8 cellular contexts compared by ENCODE assay signal in genomic region chr13:100674848-100675659, GRCh38. TPM values are rescaled to one million over a fixed set of nuclear protein-coding genes. Genes with fewer than 3 reads are reported as not detected.
A peak's percentile ranks its signal among the peaks of the same experiment; 100 is the strongest.
DNase-seq lines count a peak whose midpoint lies in the region; ATAC-seq and TF ChIP-seq lines count a peak whose summit lies in the region.

No MANE protein-coding gene starts in this region.

- CTCF ChIA-PET in activated B cell treated with CpG ODN at 0.5 μM for 24 hours (lab: Charles Lee): interaction anchor here (0.7 to 1.6 kb wide), 3 partner anchors 10 to 1069 kb away, joined by 3 to 12 read pairs (median 3); partner anchors contain the start of gene CLYBL

- peaks cover 10 to 38% (median 21%) of the 10 kb centered on the region in 6 donors for H3K4me1 ChIP-seq in spleen

- H3K27ac ChIP-seq in caudate nucleus (ENCODE audit: low read depth, low read length): peak overlapping the region; percentile 84
- peak overlapping the region; percentile 60 to 91 (median 88) for H3K27ac ChIP-seq in spleen

- 0 to 2% (median 1%) methylated on average over 34 to 72 of the region's 72 CpGs for WGBS in spleen, 5 donors

- in situ Hi-C loops in GM18951 (cut with MboI; ENCODE audit: low sequenced_read_pairs, unreplicated experiment): no loop called here

- intact Hi-C loops in activated B cell treated with CpG ODN at 0.5 μM for 24 hours (cut with micrococcal nuclease): loop anchor here (1.0 to 10.0 kb wide), 11 partner anchors 65 to 1907 kb away; partner anchors contain the start of genes CLYBL, GGACT and PCCA
- intact Hi-C loops in spleen (cut with DNase I; ENCODE audit: low total_unique reads): no loop called here

- peaks cover 0 to 9% (median 0%) of the 10 kb centered on the region in 7 donors for H3K27me3 ChIP-seq in spleen (replicated peaks in 1 of 7)

- H3K4me3 Mint-ChIP-seq in activated B cell treated with CpG ODN at 0.5 μM for 24 hours: peak overlapping the region; percentile 84

- POLR2A ChIA-PET in activated B cell treated with CpG ODN at 0.5 μM for 24 hours (lab: Charles Lee): interaction anchor here (0.6 to 1.2 kb wide), 7 partner anchors 65 to 1941 kb away, joined by 3 to 8 read pairs (median 4); partner anchors contain the start of genes GGACT and TPP2

- H3K36me3 Mint-ChIP-seq in activated B cell treated with CpG ODN at 0.5 μM for 24 hours (ENCODE audit: low read depth): peaks cover 4% of the 10 kb centered on the region

- no peaks in the 10 kb centered on the region for H3K9me3 ChIP-seq in spleen

- peak; percentile 97 for DNase-seq in AG10803 (ENCODE audit: low read depth)
- DNase-seq in NCI-H2227 (lab: John Stamatoyannopoulos, UW; ENCODE audit: unreplicated experiment): peak; percentile 97
- peak; percentile 100 for DNase-seq in activated B cell treated with CpG ODN at 0.5 μM for 24 hours
- DNase-seq in caudate nucleus (lab: John Stamatoyannopoulos, UW): peak; percentile 84 to 100 (median 99)
- peak; percentile 98 for DNase-seq in inferior parietal cortex (ENCODE audit: extremely low spot score)
- DNase-seq in spleen: peak; percentile 100

- H3K36me3 ChIP-seq in spleen: peaks cover 0 to 4% (median 0%) of the 10 kb centered on the region in 6 donors

- TF ChIP-seq POLR2A in GM18951 (IDR thresholded peaks at IDR 0.05; ENCODE audit: extremely low read depth, insufficient read depth, insufficient read length): peak; percentile 61
- TF ChIP-seq POLR2A in spleen (IDR thresholded peaks at IDR 0.05): peak in 1 of 3 donors; percentile 25

- H3K9me3 Mint-ChIP-seq in activated B cell treated with CpG ODN at 0.5 μM for 24 hours: no peaks in the 10 kb centered on the region

- ATAC-seq in HG03175 (IDR thresholded peaks at IDR 0.05; ENCODE audit: unreplicated experiment) (peak; percentile 95), activated B cell treated with CpG ODN at 0.5 μM for 24 hours (ENCODE audit: low read depth) (peak; percentile 93)

- peak overlapping the region; percentile 77 for H3K27ac Mint-ChIP-seq in activated B cell treated with CpG ODN at 0.5 μM for 24 hours

- peaks cover 18% of the 10 kb centered on the region for H3K4me1 Mint-ChIP-seq in activated B cell treated with CpG ODN at 0.5 μM for 24 hours

- H3K27me3 Mint-ChIP-seq in activated B cell treated with CpG ODN at 0.5 μM for 24 hours: no peaks in the 10 kb centered on the region

- H3K4me3 ChIP-seq in AG10803 (ENCODE audit: low read length): peak overlapping the region; percentile 83
- peak overlapping the region; percentile 82 to 99 (median 92) for H3K4me3 ChIP-seq in spleen

- TF ChIP-seq CTCF in AG10803 (conservative IDR thresholded peaks at IDR 0.05; ENCODE audit: low read length): peak; percentile 36
- TF ChIP-seq CTCF in activated B cell treated with CpG ODN at 0.5 μM for 24 hours (IDR thresholded peaks at IDR 0.05): no peak
- peak in 7 of 11 experiments; percentile 31 to 64 (median 52) for TF ChIP-seq CTCF in spleen (IDR thresholded peaks at IDR 0.05 in 8 of 11, conservative IDR thresholded peaks at IDR 0.05 in 3 of 11)

RNA-seq across cellular contexts. Expression of gene TMTC4, which starts 0.5 kb away (rescaled TPM):
- total RNA-seq in activated B cell treated with CpG ODN at 0.5 μM for 24 hours: 13.6 and 17.0 TPM in 2 replicates
- total RNA-seq in spleen: 10 to 100 TPM in 5 of 7 donors, 1 to 10 TPM in 2; 8.9 to 17.7 (median 14.8) TPM
- 1 to 10 TPM; 3.7 to 6.9 (median 4.1) TPM for polyA plus RNA-seq in spleen

Comparison
In these comparisons a context has a peak if more than half of its experiments do, and no peak if none do; other contexts are left out.
1. Peak in every context shown above with its lines: DNase-seq, ATAC-seq, H3K4me3 ChIP-seq and H3K27ac ChIP-seq.